ENCODE assay signal across 15 cellular contexts in the genomic region with DNA sequence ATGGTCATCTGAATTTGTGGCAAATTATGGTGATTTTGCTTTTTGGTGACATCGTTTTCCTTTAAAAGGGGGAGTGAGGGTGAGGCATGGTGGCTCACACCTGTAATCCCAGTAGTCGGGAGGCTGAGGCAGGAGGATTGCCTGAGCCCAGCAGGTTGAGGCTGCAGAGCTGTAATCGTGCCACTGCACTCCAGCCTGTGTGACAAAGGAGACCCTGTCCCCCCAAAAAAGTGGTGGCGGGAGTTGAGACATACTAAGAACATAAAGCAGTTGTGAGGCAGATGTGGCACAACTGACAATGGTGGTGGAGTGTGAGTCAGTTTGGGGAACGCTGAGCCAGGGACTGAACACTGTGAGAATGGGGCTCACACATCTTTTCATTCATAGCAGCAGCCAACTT.
"Had no signal": no experiment of that assay in that cellular context is flagged by ENCODE, and none has a peak within 500 bp of the region (broad histone marks: within the 10 kb centered on the region; RNA-seq: fewer than 3 reads in every experiment).

No MANE protein-coding gene starts in this region.

- H3K4me1 ChIP-seq: body of pancreas, esophagus muscularis mucosa, lower lobe of right lung, right atrium auricular region, tibial artery, uterus had no signal

- H3K36me3 ChIP-seq: uterus had no signal

- H3K27me3 ChIP-seq: body of pancreas, esophagus muscularis mucosa, neutrophil, right atrium auricular region, tibial artery, uterus had no signal

- H3K27ac Mint-ChIP-seq: activated CD4-positive, alpha-beta memory T cell treated with anti-CD3 and anti-CD28 coated beads for 36 hours; activated naive CD4-positive, alpha-beta T cell treated with anti-CD3 and anti-CD28 coated beads for 36 hours had no signal

- H3K4me1 Mint-ChIP-seq: naive B cell had no signal

- DNase-seq: activated CD4-positive, alpha-beta memory T cell treated with anti-CD3 and anti-CD28 coated beads for 36 hours; activated CD4-positive, CD25-positive, alpha-beta regulatory T cell treated with anti-CD3 and anti-CD28 coated beads, Interleukin-2, amount 50 U/mL, for 72 hours; activated CD8-positive, alpha-beta memory T cell treated with anti-CD3 and anti-CD28 coated beads, Interleukin-2, amount 50 U/mL, for 4 hours; activated naive CD4-positive, alpha-beta T cell treated with anti-CD3 and anti-CD28 coated beads for 36 hours; amniotic stem cell; body of pancreas; cerebellar nuclear complex; lower lobe of right lung; naive B cell; small intestine; uterus had no signal

- H3K27ac ChIP-seq: body of pancreas, esophagus muscularis mucosa, lower lobe of right lung, neutrophil, right atrium auricular region, tibial artery, uterus had no signal

- H3K9me3 Mint-ChIP-seq: activated naive CD4-positive, alpha-beta T cell treated with anti-CD3 and anti-CD28 coated beads for 36 hours; naive B cell had no signal

- ATAC-seq: body of pancreas, lower lobe of right lung had no signal

- H3K4me3 ChIP-seq: body of pancreas, esophagus muscularis mucosa, lower lobe of right lung, right atrium auricular region, tibial artery, uterus had no signal

- H3K9me3 ChIP-seq: body of pancreas, esophagus muscularis mucosa, lower lobe of right lung, neutrophil, right atrium auricular region, tibial artery, uterus had no signal

- H3K27me3 Mint-ChIP-seq: activated CD4-positive, alpha-beta memory T cell treated with anti-CD3 and anti-CD28 coated beads for 36 hours; naive B cell had no signal

- H3K4me3 Mint-ChIP-seq: activated CD4-positive, alpha-beta memory T cell treated with anti-CD3 and anti-CD28 coated beads for 36 hours; activated naive CD4-positive, alpha-beta T cell treated with anti-CD3 and anti-CD28 coated beads for 36 hours had no signal

- H3K36me3 Mint-ChIP-seq: naive B cell had no signal
